In the genomic region with DNA sequence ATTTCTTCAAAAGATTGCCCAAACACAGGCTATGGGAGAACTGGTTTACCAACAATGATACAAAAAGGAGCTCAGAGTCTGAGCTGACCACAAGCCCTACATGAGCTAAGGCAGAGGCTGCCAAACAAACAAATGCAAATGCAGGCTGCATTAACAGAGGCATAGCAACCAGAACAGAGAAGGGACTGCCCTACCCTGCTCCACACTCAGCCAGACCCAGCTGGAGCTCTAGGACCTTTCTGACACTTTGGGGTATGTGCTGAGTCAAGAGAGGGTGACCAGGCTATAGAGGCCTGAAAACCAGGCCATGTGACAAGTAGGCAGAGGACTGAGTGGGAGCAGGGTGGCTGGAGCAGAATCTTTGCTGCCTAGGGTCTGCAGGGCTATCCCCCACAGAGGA, we compare ENCODE assay signal across 21 cellular contexts. TPM values are rescaled to one million over a fixed set of nuclear protein-coding genes. Genes with fewer than 3 reads are reported as not detected.
DNase-seq lines count a peak whose midpoint lies in the region; ATAC-seq, FAIRE-seq and TF ChIP-seq lines count a peak whose summit lies in the region.
"Had no signal": no experiment of that assay in that cellular context is flagged by ENCODE, and none has a peak within 500 bp of the region (broad histone marks: within the 10 kb centered on the region; RNA-seq: fewer than 3 reads in every experiment).

No MANE protein-coding gene starts in this region.

- no peak for TF ChIP-seq POLR2A in sigmoid colon (IDR thresholded peaks at IDR 0.05)

- H3K9ac ChIP-seq in HUES48 (ENCODE audit: low read depth, low read length) (no peak overlapping the region), iPS-20b (ENCODE audit: low read depth, low read length) (peak overlapping the region; percentile 29; the same call in 1 of the 2 replicates)

- POLR2A ChIA-PET in PC-9 (lab: Charles Lee; ENCODE audit: unreplicated experiment) = interaction anchor here (0.6 to 1.5 kb wide), 6 partner anchors 13 to 873 kb away, joined by 3 to 7 read pairs (median 6); no protein-coding TSS in a partner anchor

- H3K9me3 ChIP-seq in HUES48 (ENCODE audit: control insufficient read depth, insufficient read depth, low read length) (no peaks in the 10 kb centered on the region), PC-9 (ENCODE audit: insufficient read depth, low read depth) (no peaks in the 10 kb centered on the region), iPS-20b (ENCODE audit: insufficient read depth, low read depth, low read length) (no peaks in the 10 kb centered on the region), sigmoid colon (no peaks in the 10 kb centered on the region)

- FAIRE-seq in GM19239 (lab: Jason Lieb, UNC) = no peak
- FAIRE-seq: astrocyte, GM18507, keratinocyte, urothelium cell line had no signal

- H3K27me3 ChIP-seq in HUES48 (ENCODE audit: control insufficient read depth, insufficient read depth, low read length) (no peaks in the 10 kb centered on the region), PC-9 (ENCODE audit: insufficient read depth, low read depth) (no peaks in the 10 kb centered on the region), iPS-20b (ENCODE audit: insufficient read depth, low read length) (no peaks in the 10 kb centered on the region), sigmoid colon (no peaks in the 10 kb centered on the region)

- H3F3A ChIP-seq in PC-9 (ENCODE audit: insufficient read depth, low read depth) = peaks cover 65% of the 10 kb centered on the region

- H3K79me2 ChIP-seq in PC-9 (ENCODE audit: low read depth) = no peaks in the 10 kb centered on the region

- no peak for ATAC-seq in GM18498 (IDR thresholded peaks at IDR 0.05; ENCODE audit: unreplicated experiment)

- intact Hi-C loops in PC-9 (cut with micrococcal nuclease; ENCODE audit: unreplicated experiment) (loop anchor here (2.0 kb wide), 1 partner anchor 13 kb away; no protein-coding TSS in a partner anchor), sigmoid colon (cut with DNase I) (no loop called here)

- peak overlapping the region; percentile 74 for H3K4me2 ChIP-seq in PC-9

- no peak for TF ChIP-seq EP300 in sigmoid colon (IDR thresholded peaks at IDR 0.05)

- H3K4me3 ChIP-seq in HUES48 (ENCODE audit: low read depth, low read length) (no peak overlapping the region), PC-9 (peak overlapping the region; percentile 22; the same call in 1 of the 2 replicates), iPS-20b (ENCODE audit: low read length) (peak overlapping the region; percentile 12; the same call in 1 of the 2 replicates), sigmoid colon (no peak overlapping the region)

- CTCF ChIA-PET in PC-9 (lab: Charles Lee) = interaction anchor here (0.5 to 2.2 kb wide), 2 partner anchors 14 to 58 kb away, joined by 3 to 21 read pairs; no protein-coding TSS in a partner anchor

- no TSS peak for BruUV-seq in PC-9 (replicated peaks; lab: Mats Ljungman, UMichigan)

- H3K4me1 ChIP-seq in HUES48 (ENCODE audit: control insufficient read depth, insufficient read depth, low read length) (peaks cover 31% of the 10 kb centered on the region), PC-9 (replicated peaks; ENCODE audit: insufficient read depth) (peaks cover 90% of the 10 kb centered on the region), iPS-20b (ENCODE audit: insufficient read depth, low read length) (peaks cover 18% of the 10 kb centered on the region), sigmoid colon (no peaks in the 10 kb centered on the region)

- no peaks in the 10 kb centered on the region for H4K20me1 ChIP-seq in PC-9 (ENCODE audit: insufficient read depth)

- DNase-seq in PC-9 = peak; percentile 78 to 99
- peak; percentile 28 for DNase-seq in sigmoid colon
- no peak for DNase-seq in GM19239 (ENCODE audit: insufficient read length, low spot score)
- no peak for DNase-seq in NCI-H1105 (lab: John Stamatoyannopoulos, UW)
- DNase-seq: activated CD4-positive, alpha-beta memory T cell treated with anti-CD3 and anti-CD28 coated beads, Interleukin-2, amount 10 ng/mL, durations not matched to agents 7 days and 5 days; CD4-positive, CD25-positive, alpha-beta regulatory T cell; foreskin fibroblast; GDM1; GOT3; NCI-H2029 treated with DMSO at 0.1 percent for 48 hours; NCI-H774; stimulated activated CD4-positive, alpha-beta T cell treated with anti-CD3 and anti-CD28 coated beads, Interleukin-2, amount 100 ng/mL, for 48 hours had no signal

- TF ChIP-seq CTCF in PC-9 (conservative IDR thresholded peaks at IDR 0.05) (no peak), sigmoid colon (IDR thresholded peaks at IDR 0.05) (no peak)

- H3K9me2 ChIP-seq in PC-9 (ENCODE audit: insufficient read depth) = no peaks in the 10 kb centered on the region

- no peaks in the 10 kb centered on the region for H3K36me3 ChIP-seq in HUES48 (ENCODE audit: control insufficient read depth, insufficient read depth, low read length)
- no peaks in the 10 kb centered on the region for H3K36me3 ChIP-seq in PC-9 (ENCODE audit: low read depth)
- no peaks in the 10 kb centered on the region for H3K36me3 ChIP-seq in iPS-20b (ENCODE audit: insufficient read depth, low read depth, low read length)
- H3K36me3 ChIP-seq in sigmoid colon = no peaks in the 10 kb centered on the region

- peak overlapping the region; percentile 75 for H3K27ac ChIP-seq in HUES48 (ENCODE audit: low read depth, low read length)
- H3K27ac ChIP-seq in PC-9 = peak overlapping the region; percentile 99
- H3K27ac ChIP-seq in iPS-20b (ENCODE audit: low read length) = no peak overlapping the region
- no peak overlapping the region for H3K27ac ChIP-seq in sigmoid colon

- H2AFZ ChIP-seq in PC-9 = no peak overlapping the region

RNA-seq across cellular contexts. Expression of gene P2RY2, which starts 17.8 kb away (rescaled TPM):
- 19.8 and 22.5 TPM in 2 replicates for total RNA-seq in PC-9 (2021)
- total RNA-seq in sigmoid colon = under 1 TPM in 1 of 4 donors, not detected in 3; 0.16 TPM
- polyA plus RNA-seq in sigmoid colon = 1 to 10 TPM; 3.0 to 6.2 (median 4.2) TPM
- total RNA-seq: activated CD4-positive, alpha-beta memory T cell treated with anti-CD3 and anti-CD28 coated beads, Interleukin-2, amount 10 ng/mL, durations not matched to agents 7 days and 5 days; activated T-helper 2 cell treated with anti-CD3 and anti-CD28 coated beads, Interferon-gamma antibody, Interleukin-2, Interleukin-4, amounts not matched to agents 10 μg/mL and 5 μg/mL and 100 μg/mL, durations not matched to agents 14 hours and 24 hours and 36 hours; CD4-positive, CD25-positive, alpha-beta regulatory T cell; LHCN-M2 had no signal
- polyA plus RNA-seq: CD4-positive, CD25-positive, alpha-beta regulatory T cell had no signal

RNA-seq across cellular contexts. Expression of gene FCHSD2, which starts 58.1 kb away (rescaled TPM):
- total RNA-seq in PC-9 (2021) = 20.5 and 22.6 TPM in 2 replicates
- 10 to 100 TPM; 16.4 to 36.3 (median 19.4) TPM for total RNA-seq in sigmoid colon
- polyA plus RNA-seq in sigmoid colon = 10 to 100 TPM in 1 of 3 donors, 1 to 10 TPM in 2; 6.9 to 19.3 (median 7.2) TPM

Comparison
In these comparisons a context has a peak if more than half of its experiments do, and no peak if none do; other contexts are left out.
1. H3K27ac ChIP-seq: peak in HUES48 (single experiment) and PC-9 (single experiment); none in iPS-20b (single experiment) and sigmoid colon (0 of 4).
2. H3K4me3 ChIP-seq: peak in PC-9 (single experiment) and iPS-20b (single experiment); none in HUES48 (single experiment) and sigmoid colon (0 of 4).
3. DNase-seq: peak in PC-9 (2 of 2) and sigmoid colon (single experiment); none in GM19239 (single experiment) and NCI-H1105 (single experiment).
4. RNA of gene P2RY2, which starts 17.8 kb away (total RNA-seq): 19.8 to 22.5 TPM in PC-9; 0.16 TPM in sigmoid colon; every median in the first group is over 10 times any median in the second.